Comparison of ENCODE assay signal across 27 cellular contexts in genomic region chr1:213457097-213457680, GRCh38.
DNase-seq lines count a peak whose midpoint lies in the region; ATAC-seq and TF ChIP-seq lines count a peak whose summit lies in the region.
"Had no signal": no experiment of that assay in that cellular context is flagged by ENCODE, and none has a peak within 500 bp of the region (broad histone marks: within the 10 kb centered on the region; RNA-seq: fewer than 3 reads in every experiment).

No MANE protein-coding gene starts in this region.

- no peaks in the 10 kb centered on the region for H3K27me3 Mint-ChIP-seq in T-helper 17 cell
- H3K27me3 Mint-ChIP-seq: activated CD4-positive, alpha-beta T cell treated with anti-CD3 and anti-CD28 coated beads, Interleukin-2, amount 10 ng/mL, durations not matched to agents 7 days and 5 days had no signal

- H3K4me1 Mint-ChIP-seq in T-helper 17 cell = no peaks in the 10 kb centered on the region
- H3K4me1 Mint-ChIP-seq: activated CD4-positive, alpha-beta T cell treated with anti-CD3 and anti-CD28 coated beads, Interleukin-2, amount 10 ng/mL, durations not matched to agents 7 days and 5 days; stimulated activated effector memory CD8-positive, alpha-beta T cell treated with anti-CD3 and anti-CD28 coated beads, Interleukin-12 subunit alpha, Interleukin-12 subunit beta, amount 100 ng/mL, for 72 hours had no signal

- no peaks in the 10 kb centered on the region for H3K36me3 Mint-ChIP-seq in T-helper 17 cell (ENCODE audit: low read depth)
- H3K36me3 Mint-ChIP-seq: activated naive CD8-positive, alpha-beta T cell; CD8-positive, alpha-beta T cell; stimulated activated effector memory CD8-positive, alpha-beta T cell treated with anti-CD3 and anti-CD28 coated beads, Interleukin-12 subunit alpha, Interleukin-12 subunit beta, amount 100 ng/mL, for 72 hours had no signal

- no peak overlapping the region for H3K27ac Mint-ChIP-seq in T-helper 17 cell
- H3K27ac Mint-ChIP-seq: activated CD4-positive, alpha-beta T cell treated with anti-CD3 and anti-CD28 coated beads, Interleukin-2, amount 10 ng/mL, durations not matched to agents 7 days and 5 days; activated naive CD8-positive, alpha-beta T cell; activated T-helper 2 cell treated with anti-CD3 and anti-CD28 coated beads, Interferon-gamma antibody, Interleukin-2, Interleukin-4, amounts not matched to agents 10 μg/mL and 5 μg/mL and 100 μg/mL, durations not matched to agents 14 hours and 24 hours and 36 hours; CD8-positive, alpha-beta T cell; progenitor cell of endocrine pancreas; stimulated activated effector memory CD8-positive, alpha-beta T cell treated with anti-CD3 and anti-CD28 coated beads, Interleukin-12 subunit alpha, Interleukin-12 subunit beta, amount 100 ng/mL, for 72 hours had no signal

- no peaks in the 10 kb centered on the region for H3K36me3 ChIP-seq in BE2C
- no peaks in the 10 kb centered on the region for H3K36me3 ChIP-seq in psoas muscle (ENCODE audit: insufficient read depth in 1 of 2, low read depth in 1 of 2)
- H3K36me3 ChIP-seq in smooth muscle cell (ENCODE audit: low read depth) = no peaks in the 10 kb centered on the region
- H3K36me3 ChIP-seq: esophagus squamous epithelium had no signal

- H3K4me1 ChIP-seq in BE2C = no peaks in the 10 kb centered on the region; the same call in 1 of the 2 replicates
- H3K4me1 ChIP-seq in psoas muscle = no peaks in the 10 kb centered on the region
- H3K4me1 ChIP-seq in smooth muscle cell (ENCODE audit: low read depth) = no peaks in the 10 kb centered on the region
- H3K4me1 ChIP-seq: body of pancreas, esophagus squamous epithelium, testis had no signal

- WGBS in psoas muscle, 3 donors = 20 to 33% (median 25%) methylated on average over 4 of the region's 4 CpGs
- WGBS in smooth muscle cell (ENCODE audit: low lambda C conversion rate) = 92% methylated on average over 4 of the region's 4 CpGs

- TF ChIP-seq CTCF in BE2C (IDR thresholded peaks at IDR 0.05; ENCODE audit: low read depth, low read length) = no peak
- TF ChIP-seq CTCF in psoas muscle (IDR thresholded peaks at IDR 0.05) = no peak
- TF ChIP-seq CTCF in smooth muscle cell (IDR thresholded peaks at IDR 0.05; ENCODE audit: borderline replicate concordance, insufficient read depth, poor library complexity, severe bottlenecking) = no peak

- no peak overlapping the region for H2AFZ ChIP-seq in smooth muscle cell (ENCODE audit: low read depth)

- H3K4me2 ChIP-seq in smooth muscle cell = no peak overlapping the region

- no peaks in the 10 kb centered on the region for H3K27me3 ChIP-seq in BE2C
- no peaks in the 10 kb centered on the region for H3K27me3 ChIP-seq in psoas muscle (ENCODE audit: insufficient read depth in 3 of 3, low read length in 2 of 3)
- no peaks in the 10 kb centered on the region for H3K27me3 ChIP-seq in smooth muscle cell (ENCODE audit: low read depth)
- H3K27me3 ChIP-seq: body of pancreas, esophagus squamous epithelium, testis had no signal

- intact Hi-C loops in left cardiac atrium (cut with DNase I) = no loop called here
- intact Hi-C loops in psoas muscle (cut with DNase I) = no loop called here

- ATAC-seq in left cardiac atrium (peak; percentile 92), psoas muscle (peak; percentile 79 to 96 (median 88)), T-helper 17 cell (no peak)
- ATAC-seq: body of pancreas; CD8-positive, alpha-beta T cell; HepG2; mucosa of descending colon; stimulated activated effector memory CD8-positive, alpha-beta T cell treated with anti-CD3 and anti-CD28 coated beads, Interleukin-12 subunit alpha, Interleukin-12 subunit beta, amount 100 ng/mL, for 72 hours had no signal

- no peak overlapping the region for H3K4me3 Mint-ChIP-seq in T-helper 17 cell
- H3K4me3 Mint-ChIP-seq: activated CD4-positive, alpha-beta T cell treated with anti-CD3 and anti-CD28 coated beads, Interleukin-2, amount 10 ng/mL, durations not matched to agents 7 days and 5 days; activated naive CD8-positive, alpha-beta T cell; CD8-positive, alpha-beta T cell; stimulated activated effector memory CD8-positive, alpha-beta T cell treated with anti-CD3 and anti-CD28 coated beads, Interleukin-12 subunit alpha, Interleukin-12 subunit beta, amount 100 ng/mL, for 72 hours had no signal

- no peaks in the 10 kb centered on the region for H3F3A ChIP-seq in smooth muscle cell (ENCODE audit: low read depth)

- H3K9me3 ChIP-seq in BE2C = no peaks in the 10 kb centered on the region
- H3K9me3 ChIP-seq in psoas muscle = no peaks in the 10 kb centered on the region
- H3K9me3 ChIP-seq in smooth muscle cell (replicated peaks; ENCODE audit: low read depth) = no peaks in the 10 kb centered on the region
- H3K9me3 ChIP-seq in T-helper 17 cell (ENCODE audit: control insufficient read depth, low read length, poor library complexity, severe bottlenecking) = no peaks in the 10 kb centered on the region
- H3K9me3 ChIP-seq: body of pancreas, esophagus squamous epithelium, mucosa of descending colon, testis had no signal

- H3K4me3 ChIP-seq in BE2C (ENCODE audit: low read depth, low read length) (no peak overlapping the region), psoas muscle (no peak overlapping the region), smooth muscle cell (no peak overlapping the region)
- H3K4me3 ChIP-seq: body of pancreas, esophagus squamous epithelium, mucosa of descending colon, SK-N-MC, skin epidermis, testis had no signal

- no peaks in the 10 kb centered on the region for H3K79me2 ChIP-seq in smooth muscle cell (ENCODE audit: low read depth)

- no peak overlapping the region for H3K27ac ChIP-seq in psoas muscle
- H3K27ac ChIP-seq in smooth muscle cell (ENCODE audit: low read depth) = no peak overlapping the region
- H3K27ac ChIP-seq: body of pancreas, esophagus squamous epithelium, SK-N-MC, skin epidermis had no signal

- no peak overlapping the region for H3K9ac ChIP-seq in smooth muscle cell (ENCODE audit: low read depth)

- no peaks in the 10 kb centered on the region for H4K20me1 ChIP-seq in smooth muscle cell (ENCODE audit: low read depth)

- DNase-seq in BE2C (peak; percentile 56), SK-N-DZ (ENCODE audit: low spot score) (peak; percentile 20), left cardiac atrium (peak; percentile 39), psoas muscle (peak; percentile 43 to 67), smooth muscle cell (lab: John Stamatoyannopoulos, UW; ENCODE audit: unreplicated experiment) (no peak), NCI-H774 (lab: John Stamatoyannopoulos, UW) (no peak), NCI-H510A (lab: John Stamatoyannopoulos, UW) (no peak), T-helper 17 cell (no peak)
- DNase-seq: activated CD4-positive, alpha-beta T cell treated with anti-CD3 and anti-CD28 coated beads, Interleukin-2, amount 10 ng/mL, durations not matched to agents 7 days and 5 days; CD8-positive, alpha-beta T cell; DMS79 treated with DMSO at 0.1 percent for 48 hours; esophagus squamous epithelium; glutamatergic neuron; GOT3; mucosa of descending colon; NCI-H2081 treated with DMSO at 0.1 percent for 48 hours; stimulated activated CD4-positive, alpha-beta T cell treated with anti-CD3 and anti-CD28 coated beads, Interleukin-2, amount 100 ng/mL, for 24 hours; T-helper 2 cell; testis had no signal

Comparison
In these comparisons a context has a peak if more than half of its experiments do, and no peak if none do; other contexts are left out.
1. DNase-seq: peak in BE2C (single experiment), SK-N-DZ (single experiment), left cardiac atrium (single experiment) and psoas muscle (2 of 2); none in smooth muscle cell (single experiment), NCI-H774 (single experiment), NCI-H510A (single experiment) and T-helper 17 cell (0 of 3).